ENCODE assay signal across 35 cellular contexts in the genomic region with DNA sequence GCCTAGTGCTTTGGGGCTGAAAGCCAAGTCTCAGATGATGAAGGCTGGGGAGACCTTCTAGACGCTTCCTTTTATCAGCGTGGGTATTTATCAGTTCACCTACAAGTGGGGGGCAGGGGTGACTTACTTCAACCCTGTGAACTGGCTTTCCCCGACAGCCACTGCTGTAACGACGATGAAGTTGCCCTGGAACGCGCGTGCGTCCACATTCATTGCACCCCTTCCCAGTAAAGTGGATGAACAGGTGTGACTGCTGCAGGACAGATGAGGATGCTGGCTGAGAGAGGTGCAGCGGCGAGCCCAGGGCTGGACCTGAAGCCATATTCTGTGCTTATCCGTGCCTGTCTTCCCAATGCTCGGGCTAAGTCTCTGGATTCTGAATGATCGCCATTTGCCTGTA.
DNase-seq lines count a peak whose midpoint lies in the region; ATAC-seq and TF ChIP-seq lines count a peak whose summit lies in the region.
"Had no signal": no experiment of that assay in that cellular context is flagged by ENCODE, and none has a peak within 500 bp of the region (broad histone marks: within the 10 kb centered on the region; RNA-seq: fewer than 3 reads in every experiment).

No MANE protein-coding gene starts in this region.

- no peak overlapping the region for H3K4me2 ChIP-seq in neuronal stem cell (ENCODE audit: insufficient read depth, low read length, poor library complexity, severe bottlenecking)
- H3K4me2 ChIP-seq: A549; BLaER1; BLaER1 treated with 17β-estradiol and CSF1 and Interleukin-3, amounts not matched to agents 10 nM and 100 nM had no signal

- no peak overlapping the region for H2BK120ac ChIP-seq in neuronal stem cell (ENCODE audit: low read depth, low read length)

- no peak overlapping the region for H2BK15ac ChIP-seq in neuronal stem cell (ENCODE audit: low read length)

- no peak for ATAC-seq in HG03196 (IDR thresholded peaks at IDR 0.05; ENCODE audit: unreplicated experiment)
- ATAC-seq: A549; CD8-positive, alpha-beta T cell had no signal

- H2AFZ ChIP-seq in neuronal stem cell (ENCODE audit: low read length): no peak overlapping the region

- H3K14ac ChIP-seq in neuronal stem cell (ENCODE audit: low read length): no peak overlapping the region

- H3K4ac ChIP-seq in neuronal stem cell (ENCODE audit: low read length): no peak overlapping the region

- no peak overlapping the region for H4K91ac ChIP-seq in neuronal stem cell (ENCODE audit: low read depth, low read length, poor library complexity)

- H3K79me1 ChIP-seq in neuronal stem cell (ENCODE audit: low read depth, low read length): no peaks in the 10 kb centered on the region

- H3K27me3 Mint-ChIP-seq in osteocyte (ENCODE audit: unreplicated experiment): no peaks in the 10 kb centered on the region

- TF ChIP-seq CTCF in osteocyte (IDR thresholded peaks at IDR 0.05): no peak

- no peak overlapping the region for H4K8ac ChIP-seq in neuronal stem cell (ENCODE audit: low read depth, low read length)

- 0 out of 2 replicates have a peak overlapping the region, but pooled peaks have one; percentile 15 for H3K4me3 ChIP-seq in iPS-18c (ENCODE audit: insufficient read depth, low read depth, low read length)
- H3K4me3 ChIP-seq in neuronal stem cell (ENCODE audit: low read length in 2 of 2): no peak overlapping the region
- H3K4me3 ChIP-seq: A549; BLaER1; BLaER1 treated with 17β-estradiol and CSF1 and Interleukin-3, amounts not matched to agents 10 nM and 100 nM had no signal

- H3K4me1 Mint-ChIP-seq in osteocyte (ENCODE audit: unreplicated experiment): no peaks in the 10 kb centered on the region
- H3K4me1 Mint-ChIP-seq: B cell; CD14-positive monocyte; CD4-positive, alpha-beta memory T cell; CD4-positive, CD25-positive, alpha-beta regulatory T cell; CD8-positive, alpha-beta memory T cell had no signal

- no peaks in the 10 kb centered on the region for H3K4me1 ChIP-seq in neuronal stem cell (ENCODE audit: control insufficient read depth in 2 of 2, insufficient read depth in 1 of 2, low read depth in 1 of 2, low read length in 2 of 2)
- H3K4me1 ChIP-seq: A549, BE2C, Caco-2 had no signal

- H3K36me3 Mint-ChIP-seq in osteocyte (ENCODE audit: unreplicated experiment): no peaks in the 10 kb centered on the region
- H3K36me3 Mint-ChIP-seq: CD14-positive monocyte; CD4-positive, alpha-beta memory T cell; CD4-positive, CD25-positive, alpha-beta regulatory T cell; CD8-positive, alpha-beta memory T cell; CD8-positive, alpha-beta T cell had no signal

- no peak overlapping the region for H2AK5ac ChIP-seq in neuronal stem cell (ENCODE audit: low read depth, low read length)

- WGBS in neuronal stem cell (ENCODE audit: extremely low coverage in 2 of 2, insufficient read length in 2 of 2, insufficient replicate concordance in 1 of 2), 2 donors: no CpG with 5 or more reads among the region's 14 CpGs

- peak overlapping the region; percentile 8 for H3K18ac ChIP-seq in neuronal stem cell (ENCODE audit: low read length)

- no peaks in the 10 kb centered on the region for H3K36me3 ChIP-seq in neuronal stem cell (replicated peaks in 1 of 2; ENCODE audit: control insufficient read depth in 2 of 2, insufficient read depth in 2 of 2, low read length in 2 of 2)
- H3K36me3 ChIP-seq: BE2C; BLaER1; BLaER1 treated with 17β-estradiol and CSF1 and Interleukin-3, amounts not matched to agents 10 nM and 100 nM had no signal

- H3K9me3 ChIP-seq in iPS-18c (ENCODE audit: control insufficient read depth, insufficient read depth, low read length) (peaks cover 11% of the 10 kb centered on the region), neuronal stem cell (replicated peaks in 1 of 2; ENCODE audit: control insufficient read depth in 2 of 2, insufficient read depth in 1 of 2, low read depth in 1 of 2, low read length in 2 of 2) (peaks cover 0 to 3% of the 10 kb centered on the region in 2 donors)
- H3K9me3 ChIP-seq: A549; BE2C; BLaER1; BLaER1 treated with 17β-estradiol and CSF1 and Interleukin-3, amounts not matched to agents 10 nM and 100 nM; Caco-2 had no signal

- H3K9ac ChIP-seq in neuronal stem cell (ENCODE audit: low read depth, low read length, poor library complexity): no peak overlapping the region
- H3K9ac ChIP-seq: BLaER1; BLaER1 treated with 17β-estradiol and CSF1 and Interleukin-3, amounts not matched to agents 10 nM and 100 nM had no signal

- DNase-seq in neuronal stem cell (ENCODE audit: low spot score): no peak
- DNase-seq in osteocyte (ENCODE audit: extremely low spot score, unreplicated experiment): peak; percentile 81
- peak; percentile 51 for DNase-seq in posterior vena cava (ENCODE audit: low spot score)
- no peak for DNase-seq in NCI-H187 treated with DMSO at 0.1 percent for 48 hours (lab: John Stamatoyannopoulos, UW)
- DNase-seq in NCI-H524 (lab: John Stamatoyannopoulos, UW): no peak
- DNase-seq in stimulated activated CD4-positive, alpha-beta T cell treated with anti-CD3 and anti-CD28 coated beads, Interleukin-4, amount 100 ng/mL, for 1 hour: no peak
- DNase-seq: 8988T; ACHN; AML-193; BE2C; C1 segment of cervical spinal cord; Caco-2; Calu3; CD4-positive, alpha-beta memory T cell; CD4-positive, alpha-beta T cell; CD4-positive, CD25-positive, alpha-beta regulatory T cell; CD8-positive, alpha-beta memory T cell; CD8-positive, alpha-beta T cell; COR-L47; DMS 273 treated with DMSO at 0.1 percent for 48 hours; DMS153; DMS53; DMS79; DMS79 treated with DMSO at 0.1 percent for 48 hours; DND-41; EL had no signal

- no peak overlapping the region for H3K27ac ChIP-seq in neuronal stem cell (replicated peaks; ENCODE audit: low read length)
- H3K27ac ChIP-seq: 22Rv1; BLaER1; BLaER1 treated with 17β-estradiol and CSF1 and Interleukin-3, amounts not matched to agents 10 nM and 100 nM; C4-2B had no signal

- H2BK12ac ChIP-seq in neuronal stem cell (ENCODE audit: low read length): no peak overlapping the region

- H2BK5ac ChIP-seq in neuronal stem cell (ENCODE audit: low read length): no peak overlapping the region

- intact Hi-C loops in posterior vena cava (cut with DNase I): no loop called here

- no peak overlapping the region for H3K23ac ChIP-seq in neuronal stem cell (ENCODE audit: low read depth, low read length, poor library complexity)

- H3K27ac Mint-ChIP-seq in osteocyte (ENCODE audit: unreplicated experiment): no peak overlapping the region
- H3K27ac Mint-ChIP-seq: B cell; CD14-positive monocyte; CD4-positive, alpha-beta memory T cell; CD4-positive, alpha-beta T cell; CD4-positive, CD25-positive, alpha-beta regulatory T cell; CD8-positive, alpha-beta memory T cell; CD8-positive, alpha-beta T cell had no signal

- no peak overlapping the region for H3K4me3 Mint-ChIP-seq in osteocyte (ENCODE audit: unreplicated experiment)
- H3K4me3 Mint-ChIP-seq: B cell; CD14-positive monocyte; CD4-positive, alpha-beta memory T cell; CD4-positive, alpha-beta T cell; CD4-positive, CD25-positive, alpha-beta regulatory T cell; CD8-positive, alpha-beta memory T cell; CD8-positive, alpha-beta T cell had no signal

- peaks cover 11% of the 10 kb centered on the region for H3K9me3 Mint-ChIP-seq in osteocyte (ENCODE audit: unreplicated experiment)
- H3K9me3 Mint-ChIP-seq: CD4-positive, alpha-beta T cell; CD8-positive, alpha-beta memory T cell; CD8-positive, alpha-beta T cell had no signal

- no peaks in the 10 kb centered on the region for H3K27me3 ChIP-seq in neuronal stem cell (ENCODE audit: control insufficient read depth in 3 of 3, insufficient read depth in 3 of 3, low read depth in 1 of 3, low read length in 3 of 3)
- H3K27me3 ChIP-seq: BE2C; BLaER1; BLaER1 treated with 17β-estradiol and CSF1 and Interleukin-3, amounts not matched to agents 10 nM and 100 nM had no signal

Comparison
In these comparisons a context has a peak if more than half of its experiments do, and no peak if none do; other contexts are left out.
1. DNase-seq: peak in osteocyte (single experiment) and posterior vena cava (single experiment); none in neuronal stem cell (single experiment), NCI-H187 treated with DMSO at 0.1 percent for 48 hours (single experiment), NCI-H524 (0 of 2) and stimulated activated CD4-positive, alpha-beta T cell treated with anti-CD3 and anti-CD28 coated beads, Interleukin-4, amount 100 ng/mL, for 1 hour (single experiment).